8 cellular contexts compared by ENCODE assay signal in the genomic region with DNA sequence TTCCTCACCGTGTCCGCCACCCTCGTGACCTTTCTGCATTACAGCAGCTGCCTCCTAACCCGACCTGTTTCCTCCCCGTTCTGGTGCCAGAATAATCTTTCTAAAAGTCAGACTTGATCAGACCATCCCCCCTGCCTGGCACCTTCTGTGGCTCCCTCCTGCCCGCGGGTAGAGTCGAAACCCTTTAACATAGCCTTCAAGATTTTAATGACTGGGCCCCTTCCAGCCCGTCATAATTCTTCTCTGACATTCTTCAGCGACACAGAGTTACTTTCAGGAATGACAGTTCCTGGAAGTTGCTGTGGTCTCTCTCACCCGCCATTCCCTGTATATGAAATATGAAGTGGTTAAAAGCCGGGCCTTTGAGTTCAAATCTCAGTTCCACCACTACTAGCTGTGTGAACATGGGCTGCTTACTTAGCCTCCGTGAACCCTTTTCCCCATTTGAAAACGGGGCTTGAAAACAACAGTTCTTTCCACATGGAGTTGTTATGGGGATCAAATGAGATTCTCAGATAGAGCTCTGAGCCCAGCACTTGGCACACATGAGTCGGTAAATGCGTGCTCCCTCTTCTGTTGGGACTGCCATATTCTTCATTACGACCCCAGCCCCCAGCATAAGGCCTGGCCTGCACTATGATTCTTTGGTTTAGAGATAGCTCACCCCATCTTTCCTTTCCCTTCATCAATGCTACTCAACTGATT. TPM values are rescaled to one million over a fixed set of nuclear protein-coding genes. Genes with fewer than 3 reads are reported as not detected.
DNase-seq lines count a peak whose midpoint lies in the region; ATAC-seq and TF ChIP-seq lines count a peak whose summit lies in the region.

No MANE protein-coding gene starts in this region.

- H2BK15ac ChIP-seq in mesendoderm (replicated peaks; ENCODE audit: low read depth): no peak overlapping the region

- H4K8ac ChIP-seq in mesendoderm (ENCODE audit: low read depth, low read length): no peak overlapping the region

- H3K9me3 Mint-ChIP-seq in activated CD4-positive, alpha-beta T cell treated with anti-CD3 and anti-CD28 coated beads, Interleukin-2, amount 10 ng/mL, durations not matched to agents 24 days and 14 days: no peaks in the 10 kb centered on the region

- no peak overlapping the region for H2BK5ac ChIP-seq in mesendoderm (ENCODE audit: low read length)

- H3K9me3 ChIP-seq in Peyer's patch: no peaks in the 10 kb centered on the region

- no peak overlapping the region for H4K5ac ChIP-seq in mesendoderm (ENCODE audit: low read length)

- no peak for TF ChIP-seq CTCF in Peyer's patch (IDR thresholded peaks at IDR 0.05)
- no peak for TF ChIP-seq CTCF in coronary artery (IDR thresholded peaks at IDR 0.05)

- no CpG with 5 or more reads among the region's 17 CpGs for WGBS in mesendoderm (ENCODE audit: extremely low coverage, insufficient coverage, low lambda C conversion rate)

- peak overlapping the region; percentile 96 for H3K4me2 ChIP-seq in mesendoderm (ENCODE audit: low read length)

- H3K4me3 Mint-ChIP-seq in activated CD4-positive, alpha-beta T cell treated with anti-CD3 and anti-CD28 coated beads, Interleukin-2, amount 10 ng/mL, durations not matched to agents 24 days and 14 days: peak overlapping the region; percentile 93

- H2BK120ac ChIP-seq in mesendoderm (ENCODE audit: low read depth, low read length): peak overlapping the region; percentile 15

- ATAC-seq in HG03025 (IDR thresholded peaks at IDR 0.05; ENCODE audit: low FRiP score, unreplicated experiment): no peak

- intact Hi-C loops in activated CD4-positive, alpha-beta T cell treated with anti-CD3 and anti-CD28 coated beads, Interleukin-2, amount 10 ng/mL, durations not matched to agents 24 days and 14 days (cut with micrococcal nuclease): loop anchor here (2.0 to 5.0 kb wide), 3 partner anchors 42 to 200 kb away; a partner anchor contains a TSS

- H2AK5ac ChIP-seq in mesendoderm (ENCODE audit: low read length): no peak overlapping the region

- H3K9ac ChIP-seq in mesendoderm (ENCODE audit: low read length): peak overlapping the region; percentile 91

- no peak for DNase-seq in activated CD4-positive, alpha-beta T cell treated with anti-CD3 and anti-CD28 coated beads, Interleukin-2, amount 10 ng/mL, durations not matched to agents 24 days and 14 days
- no peak for DNase-seq in activated CD4-positive, alpha-beta T cell treated with anti-CD3 and anti-CD28 coated beads for 4 hours
- DNase-seq in Peyer's patch: peak in 1 of 3 donors; percentile 54
- no peak for DNase-seq in coronary artery (ENCODE audit: low spot score)
- no peak for DNase-seq in mesendoderm
- no peak for DNase-seq in G401 (ENCODE audit: low spot score)
- no peak for DNase-seq in GDM1 (lab: John Stamatoyannopoulos, UW)

- in situ Hi-C loops in G401 (cut with HindIII; ENCODE audit: low sequenced_read_pairs): no loop called here

- H3K56ac ChIP-seq in mesendoderm (ENCODE audit: low read length): peak overlapping the region; percentile 98

- H3K4me1 ChIP-seq in Peyer's patch (peaks cover 0 to 19% (median 0%) of the 10 kb centered on the region in 4 donors), mesendoderm (ENCODE audit: control insufficient read depth, low read depth, low read length) (no peaks in the 10 kb centered on the region)

- peak overlapping the region; percentile 88 for H3K18ac ChIP-seq in mesendoderm (ENCODE audit: low read length)

- peak overlapping the region; percentile 97 for H3K27ac Mint-ChIP-seq in activated CD4-positive, alpha-beta T cell treated with anti-CD3 and anti-CD28 coated beads, Interleukin-2, amount 10 ng/mL, durations not matched to agents 24 days and 14 days

- peaks cover 29% of the 10 kb centered on the region for H3K4me1 Mint-ChIP-seq in activated CD4-positive, alpha-beta T cell treated with anti-CD3 and anti-CD28 coated beads, Interleukin-2, amount 10 ng/mL, durations not matched to agents 24 days and 14 days

- peaks cover 20% of the 10 kb centered on the region for H3K36me3 Mint-ChIP-seq in activated CD4-positive, alpha-beta T cell treated with anti-CD3 and anti-CD28 coated beads, Interleukin-2, amount 10 ng/mL, durations not matched to agents 24 days and 14 days (ENCODE audit: low read depth)

- H3K4ac ChIP-seq in mesendoderm (ENCODE audit: low read depth, low read length): no peak overlapping the region

- peaks cover 0 to 17% (median 0%) of the 10 kb centered on the region in 3 donors for H3K36me3 ChIP-seq in Peyer's patch
- H3K36me3 ChIP-seq in mesendoderm (ENCODE audit: control insufficient read depth, insufficient read depth, low read length): no peaks in the 10 kb centered on the region

- peak overlapping the region; percentile 93 to 98 (median 96) for H3K27ac ChIP-seq in Peyer's patch
- peak overlapping the region; percentile 87 to 98 for H3K27ac ChIP-seq in coronary artery
- no peak overlapping the region for H3K27ac ChIP-seq in mesendoderm (ENCODE audit: low read depth, low read length)

- H3K79me1 ChIP-seq in mesendoderm (ENCODE audit: low read length): peaks cover 7% of the 10 kb centered on the region

- TF ChIP-seq POLR2A in Peyer's patch (IDR thresholded peaks at IDR 0.05): no peak

- no peak overlapping the region for H3K23ac ChIP-seq in mesendoderm (ENCODE audit: low read length)

- peak overlapping the region; percentile 74 to 99 (median 89) for H3K4me3 ChIP-seq in Peyer's patch
- peak overlapping the region; percentile 98 for H3K4me3 ChIP-seq in coronary artery
- H3K4me3 ChIP-seq in mesendoderm (ENCODE audit: low read length): peak overlapping the region; percentile 93

- peaks cover 6% of the 10 kb centered on the region for H3K79me2 ChIP-seq in mesendoderm (ENCODE audit: control insufficient read depth, insufficient read depth, low read length)

- no peaks in the 10 kb centered on the region for H3K27me3 ChIP-seq in Peyer's patch
- no peaks in the 10 kb centered on the region for H3K27me3 ChIP-seq in mesendoderm (ENCODE audit: insufficient read depth, low read length, poor library complexity)

- no peaks in the 10 kb centered on the region for H3K27me3 Mint-ChIP-seq in activated CD4-positive, alpha-beta T cell treated with anti-CD3 and anti-CD28 coated beads, Interleukin-2, amount 10 ng/mL, durations not matched to agents 24 days and 14 days

RNA-seq across cellular contexts. Expression of a gene that starts 0.7 kb away (rescaled TPM):
- 54.0 and 57.1 TPM in 2 replicates for total RNA-seq in activated CD4-positive, alpha-beta T cell treated with anti-CD3 and anti-CD28 coated beads, Interleukin-2, amount 10 ng/mL, durations not matched to agents 24 days and 14 days
- total RNA-seq in Peyer's patch: 10 to 100 TPM; 46.4 to 90.8 (median 76.7) TPM
- 82.6 TPM for polyA plus RNA-seq in mesendoderm (2013, experiment 1 of 2)
- 83.9 TPM for polyA plus RNA-seq in mesendoderm (2013, experiment 2 of 2)
- 122 and 147 TPM in 2 replicates for total RNA-seq in G401 (2014; rRNA removed; shearing (Covaris generic))
